Comparison of ENCODE assay signal across 18 cellular contexts in the genomic region with DNA sequence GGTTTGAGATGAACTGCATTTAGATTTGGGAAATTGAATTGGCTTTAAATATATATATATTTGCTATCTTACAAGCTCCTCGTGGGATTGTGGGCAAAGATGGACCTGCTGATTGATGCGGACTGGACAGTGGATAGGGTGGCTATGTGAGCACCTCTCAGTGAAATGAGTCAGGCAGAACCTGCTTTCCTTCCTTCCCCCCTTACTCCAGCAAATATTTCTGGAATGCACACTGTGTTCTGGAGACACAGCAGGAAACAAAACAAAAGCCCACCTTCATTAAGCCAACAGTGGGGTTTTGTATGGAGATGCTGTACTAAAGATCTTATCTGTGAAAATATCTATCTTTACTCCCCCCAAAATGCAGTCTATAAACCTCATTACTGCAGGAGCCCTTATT.
"Had no signal": no experiment of that assay in that cellular context is flagged by ENCODE, and none has a peak within 500 bp of the region (broad histone marks: within the 10 kb centered on the region; RNA-seq: fewer than 3 reads in every experiment).

No MANE protein-coding gene starts in this region.

- H3K9me3 ChIP-seq: right atrium auricular region, transverse colon had no signal

- H3K4me3 ChIP-seq: lung, right atrium auricular region, skin epidermis, transverse colon had no signal

- H3K36me3 ChIP-seq: right atrium auricular region, transverse colon had no signal

- H3K4me3 Mint-ChIP-seq: activated naive CD8-positive, alpha-beta T cell treated with anti-CD3 and anti-CD28 coated beads, Interleukin-2, amount 10 ng/mL, durations not matched to agents 7 days and 5 days; activated T-helper 1 cell treated with anti-CD3 and anti-CD28 coated beads, Interleukin-12 subunit alpha, Interleukin-12 subunit beta, Interleukin-2, Interleukin-4 antibody, amounts not matched to agents 30 ng/mL and 10 ng/mL and 1 ng/mL, durations not matched to agents 14 hours and 24 hours and 36 hours; naive thymus-derived CD8-positive, alpha-beta T cell; T-helper 2 cell treated with Interferon-gamma antibody and Interleukin-4, amounts not matched to agents 5 μg/mL and 100 μg/mL, for 36 hours had no signal

- H3K27ac ChIP-seq: foreskin keratinocyte, right atrium auricular region, skin epidermis had no signal

- ATAC-seq: foreskin keratinocyte; naive thymus-derived CD8-positive, alpha-beta T cell had no signal

- H3K4me1 ChIP-seq: foreskin keratinocyte had no signal

- DNase-seq: activated naive CD8-positive, alpha-beta T cell treated with anti-CD3 and anti-CD28 coated beads, Interleukin-2, amount 10 ng/mL, durations not matched to agents 7 days and 5 days; cortex of kidney; effector memory CD4-positive, alpha-beta T cell; foreskin keratinocyte; glutamatergic neuron; hypothalamus; naive thymus-derived CD8-positive, alpha-beta T cell; nucleus accumbens; stimulated activated CD4-positive, alpha-beta T cell treated with anti-CD3 and anti-CD28 coated beads, Interleukin-15, amount 100 ng/mL, for 24 hours; stimulated activated CD4-positive, alpha-beta T cell treated with anti-CD3 and anti-CD28 coated beads, Interleukin-4, amount 100 ng/mL, for 24 hours; stimulated activated naive CD4-positive, alpha-beta T cell treated with Interleukin-2 at 50 U/mL for 16 hours; SW 1271; transverse colon had no signal

- H3K4me1 Mint-ChIP-seq: activated naive CD8-positive, alpha-beta T cell treated with anti-CD3 and anti-CD28 coated beads, Interleukin-2, amount 10 ng/mL, durations not matched to agents 7 days and 5 days had no signal

- H3K27me3 ChIP-seq: foreskin keratinocyte, right atrium auricular region, transverse colon had no signal

- H3K36me3 Mint-ChIP-seq: activated naive CD8-positive, alpha-beta T cell treated with anti-CD3 and anti-CD28 coated beads, Interleukin-2, amount 10 ng/mL, durations not matched to agents 7 days and 5 days had no signal

- H3K9me3 Mint-ChIP-seq: activated naive CD8-positive, alpha-beta T cell treated with anti-CD3 and anti-CD28 coated beads, Interleukin-2, amount 10 ng/mL, durations not matched to agents 7 days and 5 days; activated T-helper 1 cell treated with anti-CD3 and anti-CD28 coated beads, Interleukin-12 subunit alpha, Interleukin-12 subunit beta, Interleukin-2, Interleukin-4 antibody, amounts not matched to agents 30 ng/mL and 10 ng/mL and 1 ng/mL, durations not matched to agents 14 hours and 24 hours and 36 hours; naive thymus-derived CD8-positive, alpha-beta T cell; T-helper 2 cell treated with Interferon-gamma antibody and Interleukin-4, amounts not matched to agents 5 μg/mL and 100 μg/mL, for 36 hours had no signal

- H3K27ac Mint-ChIP-seq: activated naive CD8-positive, alpha-beta T cell treated with anti-CD3 and anti-CD28 coated beads, Interleukin-2, amount 10 ng/mL, durations not matched to agents 7 days and 5 days; activated T-helper 1 cell treated with anti-CD3 and anti-CD28 coated beads, Interleukin-12 subunit alpha, Interleukin-12 subunit beta, Interleukin-2, Interleukin-4 antibody, amounts not matched to agents 30 ng/mL and 10 ng/mL and 1 ng/mL, durations not matched to agents 14 hours and 24 hours and 36 hours; T-helper 2 cell treated with Interferon-gamma antibody and Interleukin-4, amounts not matched to agents 5 μg/mL and 100 μg/mL, for 36 hours had no signal

- H3K27me3 Mint-ChIP-seq: activated naive CD8-positive, alpha-beta T cell treated with anti-CD3 and anti-CD28 coated beads, Interleukin-2, amount 10 ng/mL, durations not matched to agents 7 days and 5 days; naive thymus-derived CD8-positive, alpha-beta T cell had no signal
